Comparison of ENCODE assay signal across 28 cellular contexts in the genomic region with DNA sequence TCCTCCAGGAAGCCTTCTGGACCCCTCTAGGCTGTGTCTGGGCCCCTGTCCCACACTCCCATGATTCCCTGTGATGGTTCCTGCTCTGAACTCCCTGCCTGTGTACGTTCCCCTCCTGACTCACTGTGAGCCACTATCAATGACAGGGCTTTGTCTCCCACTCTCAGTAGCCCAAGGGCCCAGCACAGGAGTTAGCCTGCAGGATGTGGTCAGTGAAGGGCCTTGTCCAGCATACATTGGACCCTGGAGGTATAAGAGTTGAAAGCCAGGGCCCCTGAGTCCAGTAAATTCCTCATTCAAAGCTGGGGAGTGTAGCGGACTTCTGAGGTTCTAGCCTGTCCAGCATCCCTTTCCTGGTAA. TPM values are rescaled to one million over a fixed set of nuclear protein-coding genes. Genes with fewer than 3 reads are reported as not detected.
DNase-seq lines count a peak whose midpoint lies in the region; ATAC-seq and TF ChIP-seq lines count a peak whose summit lies in the region.
"Had no signal": no experiment of that assay in that cellular context is flagged by ENCODE, and none has a peak within 500 bp of the region (broad histone marks: within the 10 kb centered on the region; RNA-seq: fewer than 3 reads in every experiment).

No MANE protein-coding gene starts in this region.

- H3K27me3 ChIP-seq in stomach, result peaks cover 0 to 38% (median 7%) of the 10 kb centered on the region in 3 donors

- peaks cover 0 to 9% (median 8%) of the 10 kb centered on the region in 4 donors for H3K4me1 ChIP-seq in stomach

- peak; percentile 10 to 25 for ATAC-seq in activated T-cell treated with anti-CD3 and anti-CD28 coated beads, Interleukin-2, amount 50 U/mL, for 72 hours (replicated peaks in 1 of 2)
- no peak for ATAC-seq in activated T-cell treated with anti-CD3 and anti-CD28 coated beads, Interleukin-2, amount 50 U/mL, for 4 hours
- no peak for ATAC-seq in GM19328 (IDR thresholded peaks at IDR 0.05; ENCODE audit: unreplicated experiment)
- ATAC-seq: CD8-positive, alpha-beta T cell; SK-N-SH treated with all-trans-retinoic acid at 6 μM for 48 hours had no signal

- no peak overlapping the region for H3K27ac ChIP-seq in stomach
- H3K27ac ChIP-seq: PC-9 had no signal

- DNase-seq in activated T-cell treated with anti-CD3 and anti-CD28 coated beads, Interleukin-2, amount 50 U/mL, for 72 hours, result no peak
- no peak for DNase-seq in activated T-cell treated with anti-CD3 and anti-CD28 coated beads, Interleukin-2, amount 50 U/mL, for 4 hours
- DNase-seq in HT1080 (ENCODE audit: low read depth), result peak; percentile 66
- DNase-seq in SK-MEL-5 (ENCODE audit: low read depth, low spot score), result peak; percentile 85
- DNase-seq in foreskin melanocyte, result peak; percentile 97
- no peak for DNase-seq in stomach
- no peak for DNase-seq in cerebellar nuclear complex (lab: John Stamatoyannopoulos, UW)
- DNase-seq: AML-193; C1 segment of cervical spinal cord; Calu3; CD8-positive, alpha-beta T cell; DMS153; GF-D8; H9; HFFc6; KBM-7; NCI-H1105; NCI-H1694; NCI-H2081 treated with DMSO at 0.1 percent for 48 hours; NCI-H2171 treated with DMSO at 0.1 percent for 48 hours; NCI-H446; NCI-H526; PC-9; SIG-M5 had no signal

- peaks cover 25% of the 10 kb centered on the region for H3K4me1 Mint-ChIP-seq in activated T-cell treated with anti-CD3 and anti-CD28 coated beads, Interleukin-2, amount 50 U/mL, for 72 hours (ENCODE audit: low read depth)
- peaks cover 17% of the 10 kb centered on the region for H3K4me1 Mint-ChIP-seq in activated T-cell treated with anti-CD3 and anti-CD28 coated beads, Interleukin-2, amount 50 U/mL, for 4 hours (ENCODE audit: low read depth)

- no peak for TF ChIP-seq EP300 in stomach (IDR thresholded peaks at IDR 0.05)

- TF ChIP-seq POLR2A in stomach (IDR thresholded peaks at IDR 0.05), result no peak

- peaks cover 5% of the 10 kb centered on the region for H3K27me3 Mint-ChIP-seq in activated T-cell treated with anti-CD3 and anti-CD28 coated beads, Interleukin-2, amount 50 U/mL, for 72 hours (ENCODE audit: low read depth)
- peaks cover 2% of the 10 kb centered on the region for H3K27me3 Mint-ChIP-seq in activated T-cell treated with anti-CD3 and anti-CD28 coated beads, Interleukin-2, amount 50 U/mL, for 4 hours (ENCODE audit: low read depth)

- H3K4me3 ChIP-seq in stomach, result no peak overlapping the region
- H3K4me3 ChIP-seq: PC-9 had no signal

- H3K36me3 ChIP-seq in stomach, result no peaks in the 10 kb centered on the region

- no peaks in the 10 kb centered on the region for H3K36me3 Mint-ChIP-seq in activated T-cell treated with anti-CD3 and anti-CD28 coated beads, Interleukin-2, amount 50 U/mL, for 72 hours (ENCODE audit: insufficient read depth in 2 of 2)
- peaks cover 4% of the 10 kb centered on the region for H3K36me3 Mint-ChIP-seq in activated T-cell treated with anti-CD3 and anti-CD28 coated beads, Interleukin-2, amount 50 U/mL, for 4 hours (ENCODE audit: insufficient read depth)

- no peak overlapping the region for H3K27ac Mint-ChIP-seq in activated T-cell treated with anti-CD3 and anti-CD28 coated beads, Interleukin-2, amount 50 U/mL, for 72 hours
- H3K27ac Mint-ChIP-seq: CD8-positive, alpha-beta T cell; H9; HFFc6 had no signal

- H3K4me3 Mint-ChIP-seq in activated T-cell treated with anti-CD3 and anti-CD28 coated beads, Interleukin-2, amount 50 U/mL, for 72 hours, result no peak overlapping the region
- no peak overlapping the region for H3K4me3 Mint-ChIP-seq in activated T-cell treated with anti-CD3 and anti-CD28 coated beads, Interleukin-2, amount 50 U/mL, for 4 hours
- H3K4me3 Mint-ChIP-seq: CD8-positive, alpha-beta T cell; H9; HFFc6 had no signal

- TF ChIP-seq CTCF in stomach (IDR thresholded peaks at IDR 0.05), result no peak

- no peaks in the 10 kb centered on the region for H3K9me3 ChIP-seq in stomach

- intact Hi-C loops in stomach (cut with DNase I; ENCODE audit: low total_unique reads), result no loop called here

- in situ Hi-C loops in SK-MEL-5 (cut with HindIII; ENCODE audit: low pct_unique_long_range_greater_than_20kb, low sequenced_read_pairs), result no loop called here

- WGBS in stomach, 5 donors, result 79 to 81% (median 80%) methylated on average over 2 of the region's 2 CpGs

- no peaks in the 10 kb centered on the region for H3K9me3 Mint-ChIP-seq in activated T-cell treated with anti-CD3 and anti-CD28 coated beads, Interleukin-2, amount 50 U/mL, for 72 hours
- H3K9me3 Mint-ChIP-seq in activated T-cell treated with anti-CD3 and anti-CD28 coated beads, Interleukin-2, amount 50 U/mL, for 4 hours, result no peaks in the 10 kb centered on the region
- H3K9me3 Mint-ChIP-seq: CD8-positive, alpha-beta T cell; H9; HFFc6 had no signal

RNA-seq across cellular contexts. Expression of a gene that starts 19.0 kb away (rescaled TPM):
- total RNA-seq in activated T-cell treated with anti-CD3 and anti-CD28 coated beads, Interleukin-2, amount 50 U/mL, for 72 hours, result 1 to 10 TPM in 1 of 2 donors, under 1 TPM in 1; 0.70 to 1.6 TPM
- total RNA-seq in activated T-cell treated with anti-CD3 and anti-CD28 coated beads, Interleukin-2, amount 50 U/mL, for 4 hours, result under 1 TPM in 2 of 3 donors, not detected in 1; 0.13 to 0.27 TPM
- total RNA-seq in HT1080 (2014; rRNA removed; shearing (Covaris generic)), result not detected in 2 replicates
- not detected in 2 replicates for polyA plus RNA-seq in HT1080 (2015; cell fraction: cytosol; rRNA removed)
- polyA plus RNA-seq in HT1080 (2015; cell fraction: nucleus; rRNA removed), result not detected in 2 replicates
- total RNA-seq in SK-MEL-5 (2014; rRNA removed; shearing (Covaris generic)), result 0.16 TPM in 1 of 2 replicates, not detected in the other
- polyA plus RNA-seq in SK-MEL-5 (2015; cell fraction: cytosol; rRNA removed), result not detected in 2 replicates
- not detected in 2 replicates for polyA plus RNA-seq in SK-MEL-5 (2015; cell fraction: nucleus; rRNA removed)
- not detected for total RNA-seq in stomach
- polyA plus RNA-seq in stomach, result under 1 TPM in 2 of 3 donors, not detected in 1; 0.37 to 0.60 TPM
- total RNA-seq: A172, H9, HFFc6, PC-9 had no signal
- polyA plus RNA-seq: AG04450 had no signal

RNA-seq across cellular contexts. Expression of a gene that starts 40.3 kb away (rescaled TPM):
- total RNA-seq in activated T-cell treated with anti-CD3 and anti-CD28 coated beads, Interleukin-2, amount 50 U/mL, for 72 hours, result not detected
- under 1 TPM; 0.21 to 0.68 (median 0.22) TPM for total RNA-seq in activated T-cell treated with anti-CD3 and anti-CD28 coated beads, Interleukin-2, amount 50 U/mL, for 4 hours
- total RNA-seq in HT1080 (2014; rRNA removed; shearing (Covaris generic)), result not detected in 2 replicates
- not detected in 2 replicates for polyA plus RNA-seq in HT1080 (2015; cell fraction: cytosol; rRNA removed)
- not detected in 2 replicates for polyA plus RNA-seq in HT1080 (2015; cell fraction: nucleus; rRNA removed)
- 0.32 TPM in 1 of 2 replicates, not detected in the other for total RNA-seq in SK-MEL-5 (2014; rRNA removed; shearing (Covaris generic))
- not detected in 2 replicates for polyA plus RNA-seq in SK-MEL-5 (2015; cell fraction: cytosol; rRNA removed)
- not detected in 2 replicates for polyA plus RNA-seq in SK-MEL-5 (2015; cell fraction: nucleus; rRNA removed)
- 100 to 1,000 TPM in 1 of 5 donors, 10 to 100 TPM in 2, under 1 TPM in 2; 0.43 to 311 (median 10.5) TPM for total RNA-seq in stomach
- polyA plus RNA-seq in stomach, result under 1 TPM; 0.12 to 0.76 (median 0.43) TPM
- total RNA-seq: A172; CD8-positive, alpha-beta T cell; H9; HFFc6; PC-9 had no signal
- polyA plus RNA-seq: AG04450 had no signal

Comparison
In these comparisons a context has a peak if more than half of its experiments do, and no peak if none do; other contexts are left out.
1. ATAC-seq: peak in activated T-cell treated with anti-CD3 and anti-CD28 coated beads, Interleukin-2, amount 50 U/mL, for 72 hours (2 of 2); none in activated T-cell treated with anti-CD3 and anti-CD28 coated beads, Interleukin-2, amount 50 U/mL, for 4 hours (0 of 2) and GM19328 (single experiment).
2. DNase-seq: peak in HT1080 (single experiment), SK-MEL-5 (single experiment) and foreskin melanocyte (single experiment); none in activated T-cell treated with anti-CD3 and anti-CD28 coated beads, Interleukin-2, amount 50 U/mL, for 72 hours (0 of 2), activated T-cell treated with anti-CD3 and anti-CD28 coated beads, Interleukin-2, amount 50 U/mL, for 4 hours (single experiment), stomach (single experiment) and cerebellar nuclear complex (0 of 2).